ENCODE assay signal across 8 cellular contexts in genomic region chr7:100612730-100613446, GRCh38.
DNase-seq lines count a peak whose midpoint lies in the region; ATAC-seq lines count a peak whose summit lies in the region.

No MANE protein-coding gene starts in this region.

- ATAC-seq in HG03135 (IDR thresholded peaks at IDR 0.05; ENCODE audit: unreplicated experiment) = peak; percentile 4
- ATAC-seq in stimulated activated effector memory CD8-positive, alpha-beta T cell treated with anti-CD3 and anti-CD28 coated beads, Interleukin-12 subunit alpha, Interleukin-12 subunit beta, amount 100 ng/mL, for 72 hours = peak; percentile 2
- ATAC-seq in HG02884 (IDR thresholded peaks at IDR 0.05; ENCODE audit: unreplicated experiment) = no peak

- no peaks in the 10 kb centered on the region for H3K4me1 ChIP-seq in ES-I3 (ENCODE audit: insufficient read depth, low read length)

- H3K9ac ChIP-seq in ES-I3 (ENCODE audit: low read depth, low read length) = peak overlapping the region; percentile 90

- DNase-seq in activated effector memory CD4-positive, alpha-beta T cell treated with Interleukin-2 at 50 U/mL for 16 hours = peak; percentile 7
- no peak for DNase-seq in stimulated activated effector memory CD8-positive, alpha-beta T cell treated with anti-CD3 and anti-CD28 coated beads, Interleukin-12 subunit alpha, Interleukin-12 subunit beta, amount 100 ng/mL, for 72 hours (ENCODE audit: low spot score in 2 of 2)
- no peak for DNase-seq in effector CD4-positive, alpha-beta T cell
- DNase-seq in central memory CD4-positive, alpha-beta T cell = no peak

- no peaks in the 10 kb centered on the region for H3K36me3 ChIP-seq in ES-I3 (ENCODE audit: insufficient read depth, low read length)

- peak overlapping the region; percentile 94 for H3K4me3 Mint-ChIP-seq in stimulated activated effector memory CD8-positive, alpha-beta T cell treated with anti-CD3 and anti-CD28 coated beads, Interleukin-12 subunit alpha, Interleukin-12 subunit beta, amount 100 ng/mL, for 72 hours

- peak overlapping the region; percentile 47 for H3K4me3 ChIP-seq in iPS-11a (ENCODE audit: low read depth, low read length)

- peaks cover 27% of the 10 kb centered on the region for H3K36me3 Mint-ChIP-seq in stimulated activated effector memory CD8-positive, alpha-beta T cell treated with anti-CD3 and anti-CD28 coated beads, Interleukin-12 subunit alpha, Interleukin-12 subunit beta, amount 100 ng/mL, for 72 hours

- H3K4me1 Mint-ChIP-seq in stimulated activated effector memory CD8-positive, alpha-beta T cell treated with anti-CD3 and anti-CD28 coated beads, Interleukin-12 subunit alpha, Interleukin-12 subunit beta, amount 100 ng/mL, for 72 hours = peaks cover 27% of the 10 kb centered on the region

- H3K9me3 Mint-ChIP-seq in stimulated activated effector memory CD8-positive, alpha-beta T cell treated with anti-CD3 and anti-CD28 coated beads, Interleukin-12 subunit alpha, Interleukin-12 subunit beta, amount 100 ng/mL, for 72 hours = no peaks in the 10 kb centered on the region

- H3K9me3 ChIP-seq in ES-I3 (ENCODE audit: control insufficient read depth, insufficient read depth, low read length) = no peaks in the 10 kb centered on the region

- peak overlapping the region; percentile 98 for H3K27ac Mint-ChIP-seq in stimulated activated effector memory CD8-positive, alpha-beta T cell treated with anti-CD3 and anti-CD28 coated beads, Interleukin-12 subunit alpha, Interleukin-12 subunit beta, amount 100 ng/mL, for 72 hours
